ENCODE assay signal across 18 cellular contexts in genomic region chr14:78010688-78011087, GRCh38.
DNase-seq lines count a peak whose midpoint lies in the region; ATAC-seq, FAIRE-seq and TF ChIP-seq lines count a peak whose summit lies in the region.
"Had no signal": no experiment of that assay in that cellular context is flagged by ENCODE, and none has a peak within 500 bp of the region (broad histone marks: within the 10 kb centered on the region; RNA-seq: fewer than 3 reads in every experiment).

No MANE protein-coding gene starts in this region.

- no peaks in the 10 kb centered on the region for H3K9me2 ChIP-seq in GM23248 (ENCODE audit: insufficient read depth)

- in situ Hi-C loops in GM23248 (cut with MboI): no loop called here

- no TSS peak for BruUV-seq in A673 (replicated peaks; lab: Mats Ljungman, UMichigan)

- intact Hi-C loops in A673 (cut with micrococcal nuclease; ENCODE audit: unreplicated experiment): no loop called here

- no peak overlapping the region for H2AFZ ChIP-seq in GM23248
- no peak overlapping the region for H2AFZ ChIP-seq in osteoblast (ENCODE audit: low read length)

- H3K79me2 ChIP-seq in GM23248 (ENCODE audit: insufficient read depth) (no peaks in the 10 kb centered on the region), osteoblast (ENCODE audit: insufficient read depth, low read length) (no peaks in the 10 kb centered on the region)

- H3K4me3 ChIP-seq in GM23248 (no peak overlapping the region), osteoblast (ENCODE audit: insufficient read depth, low read length) (no peak overlapping the region), A673 (ENCODE audit: low read depth, low read length, poor library complexity, severe bottlenecking) (no peak overlapping the region), small intestine (ENCODE audit: low read depth in 1 of 2, low read length in 2 of 2) (no peak overlapping the region)
- H3K4me3 ChIP-seq: K562, pancreas, skin epidermis, testis had no signal

- peak; percentile 97 for ATAC-seq in esophagus mucosa
- no peak for ATAC-seq in HG03460 (IDR thresholded peaks at IDR 0.05; ENCODE audit: unreplicated experiment)
- ATAC-seq: K562; naive thymus-derived CD4-positive, alpha-beta T cell; pancreas had no signal

- no peaks in the 10 kb centered on the region for H3K4me1 ChIP-seq in GM23248 (ENCODE audit: insufficient read depth)
- H3K4me1 ChIP-seq in osteoblast (ENCODE audit: insufficient read depth, low read length): peaks cover under 1% of the 10 kb centered on the region
- no peaks in the 10 kb centered on the region for H3K4me1 ChIP-seq in A673 (ENCODE audit: insufficient read depth, low read length, poor library complexity, severe bottlenecking)
- no peaks in the 10 kb centered on the region for H3K4me1 ChIP-seq in small intestine (ENCODE audit: control insufficient read depth in 2 of 2, insufficient read depth in 1 of 2, low read depth in 1 of 2, low read length in 1 of 2)
- H3K4me1 ChIP-seq: pancreas, testis had no signal

- H3K36me3 ChIP-seq in GM23248 (ENCODE audit: low read depth) (no peaks in the 10 kb centered on the region), osteoblast (ENCODE audit: insufficient read depth, low read length) (no peaks in the 10 kb centered on the region), A673 (ENCODE audit: insufficient read depth, low read length, poor library complexity, severe bottlenecking) (no peaks in the 10 kb centered on the region), small intestine (ENCODE audit: control insufficient read depth in 2 of 2, insufficient read depth in 2 of 2, low read length in 2 of 2) (no peaks in the 10 kb centered on the region)
- H3K36me3 ChIP-seq: pancreas had no signal

- POLR2A ChIA-PET in A673 (lab: Charles Lee; ENCODE audit: low non-redundant PET): no interaction called here

- H3K4me2 ChIP-seq in GM23248 (ENCODE audit: unreplicated experiment): no peak overlapping the region
- peak overlapping the region; percentile 8 for H3K4me2 ChIP-seq in osteoblast (ENCODE audit: insufficient read depth, low read length)

- H3K9ac ChIP-seq in GM23248: no peak overlapping the region

- peak; percentile 68 for FAIRE-seq in RCC 7860 (lab: Jason Lieb, UNC)
- no peak for FAIRE-seq in small intestine (lab: Jason Lieb, UNC)
- FAIRE-seq: D721Med, K562, pancreas had no signal

- TF ChIP-seq CTCF in osteoblast (IDR thresholded peaks at IDR 0.05; ENCODE audit: extremely low read depth, low read depth, low read length) (no peak), A673 (conservative IDR thresholded peaks at IDR 0.05; ENCODE audit: low read depth, low read length) (no peak)

- no peaks in the 10 kb centered on the region for H3K9me3 ChIP-seq in GM23248 (ENCODE audit: low read depth)
- H3K9me3 ChIP-seq in osteoblast (ENCODE audit: low read depth, low read length): no peaks in the 10 kb centered on the region
- H3K9me3 ChIP-seq in A673 (ENCODE audit: low read depth, low read length, poor library complexity, severe bottlenecking): no peaks in the 10 kb centered on the region
- H3K9me3 ChIP-seq in small intestine (ENCODE audit: control insufficient read depth, low read depth): no peaks in the 10 kb centered on the region
- H3K9me3 ChIP-seq: pancreas, testis had no signal

- H4K20me1 ChIP-seq in GM23248 (ENCODE audit: insufficient read depth) (no peaks in the 10 kb centered on the region), osteoblast (ENCODE audit: insufficient read depth, low read length) (no peaks in the 10 kb centered on the region)

- CTCF ChIA-PET in A673 (lab: Charles Lee): no interaction called here

- DNase-seq in GM23248: peak; percentile 63
- DNase-seq in RCC 7860 (ENCODE audit: low spot score): peak; percentile 60
- peak; percentile 91 for DNase-seq in osteoblast (ENCODE audit: insufficient read length, low spot score, missing footprints)
- no peak for DNase-seq in A673 (ENCODE audit: low spot score)
- DNase-seq in small intestine: no peak
- DNase-seq in NCI-H526 (lab: John Stamatoyannopoulos, UW): no peak
- DNase-seq: glutamatergic neuron; naive thymus-derived CD4-positive, alpha-beta T cell; pancreas; SHP77; T-helper 2 cell; testis had no signal

- H3K27ac ChIP-seq in GM23248 (no peak overlapping the region), osteoblast (ENCODE audit: low read depth, low read length) (no peak overlapping the region), A673 (ENCODE audit: low read depth, low read length, poor library complexity, severe bottlenecking) (no peak overlapping the region), small intestine (ENCODE audit: low read depth in 1 of 2, low read length in 1 of 2) (no peak overlapping the region)
- H3K27ac ChIP-seq: HL-60, pancreas, skin epidermis, testis had no signal

- WGBS in GM23248 (ENCODE audit: low coverage in 1 of 2, low lambda C conversion rate in 2 of 2, missing lambda C conversion rate in 2 of 2), 2 experiments: 6 to 12% methylated on average over 4 of the region's 4 CpGs
- WGBS in small intestine, 3 donors: 70 to 74% (median 74%) methylated on average over 4 of the region's 4 CpGs

- no peaks in the 10 kb centered on the region for H3F3A ChIP-seq in GM23248 (ENCODE audit: insufficient read depth)

- H3K27me3 ChIP-seq in GM23248 (replicated peaks; ENCODE audit: insufficient read depth): no peaks in the 10 kb centered on the region; the same call in 1 of the 2 replicates
- H3K27me3 ChIP-seq in osteoblast (ENCODE audit: insufficient read depth, low read length): no peaks in the 10 kb centered on the region
- no peaks in the 10 kb centered on the region for H3K27me3 ChIP-seq in A673 (replicated peaks; ENCODE audit: insufficient read depth, low read depth, low read length, poor library complexity)
- H3K27me3 ChIP-seq in small intestine (ENCODE audit: control insufficient read depth in 2 of 2, insufficient read depth in 2 of 2, low read length in 2 of 2): peaks cover 0 to 1% of the 10 kb centered on the region in 2 donors
- H3K27me3 ChIP-seq: pancreas, testis had no signal

Comparison
In these comparisons a context has a peak if more than half of its experiments do, and no peak if none do; other contexts are left out.
1. DNase-seq: peak in GM23248 (single experiment), RCC 7860 (single experiment) and osteoblast (single experiment); none in A673 (single experiment), small intestine (single experiment) and NCI-H526 (0 of 2).